In genomic region chr10:68371604-68372003, GRCh38 we compare ENCODE assay signal across 24 cellular contexts.
"Had no signal": no experiment of that assay in that cellular context is flagged by ENCODE, and none has a peak within 500 bp of the region (broad histone marks: within the 10 kb centered on the region; RNA-seq: fewer than 3 reads in every experiment).

No MANE protein-coding gene starts in this region.

- H3K27ac ChIP-seq: colonic mucosa, coronary artery, dorsolateral prefrontal cortex, epithelial cell of prostate, esophagus muscularis mucosa, esophagus squamous epithelium, foreskin keratinocyte, gastrocnemius medialis, gastroesophageal sphincter, heart left ventricle, heart right ventricle, hepatocyte had no signal

- H3K4me3 Mint-ChIP-seq: dendritic cell treated with granulocyte-macrophage colony-stimulating factor and Interleukin-4, amounts not matched to agents 40 ng/mL and 50 ng/mL, for 4 days; effector memory CD8-positive, alpha-beta T cell had no signal

- H3K9me3 ChIP-seq: colonic mucosa, gastrocnemius medialis had no signal

- H3K36me3 ChIP-seq: colonic mucosa had no signal

- H3K9me3 Mint-ChIP-seq: effector memory CD8-positive, alpha-beta T cell had no signal

- H3K4me1 ChIP-seq: colonic mucosa, esophagus muscularis mucosa, esophagus squamous epithelium, foreskin keratinocyte, gastrocnemius medialis, gastroesophageal sphincter, heart left ventricle, heart right ventricle had no signal

- H3K27me3 Mint-ChIP-seq: dendritic cell treated with granulocyte-macrophage colony-stimulating factor and Interleukin-4, amounts not matched to agents 40 ng/mL and 50 ng/mL, for 4 days; effector memory CD8-positive, alpha-beta T cell had no signal

- DNase-seq: colonic mucosa; cortex of kidney; dermis blood vessel endothelial cell; dorsolateral prefrontal cortex; effector CD4-positive, alpha-beta T cell; effector CD8-positive, alpha-beta T cell; effector memory CD4-positive, alpha-beta T cell; effector memory CD8-positive, alpha-beta T cell; erythroblast; esophagus squamous epithelium; foreskin fibroblast; foreskin keratinocyte; foreskin melanocyte; gastrocnemius medialis; glutamatergic neuron; head of caudate nucleus; heart left ventricle; heart right ventricle had no signal

- H3K27ac Mint-ChIP-seq: dendritic cell treated with granulocyte-macrophage colony-stimulating factor and Interleukin-4, amounts not matched to agents 40 ng/mL and 50 ng/mL, for 4 days; effector memory CD8-positive, alpha-beta T cell had no signal

- H3K27me3 ChIP-seq: colonic mucosa, dorsolateral prefrontal cortex, esophagus muscularis mucosa, esophagus squamous epithelium, foreskin keratinocyte, gastrocnemius medialis, gastroesophageal sphincter, heart left ventricle, heart right ventricle, hepatocyte had no signal

- H3K4me3 ChIP-seq: colonic mucosa, coronary artery, dorsolateral prefrontal cortex, esophagus muscularis mucosa, esophagus squamous epithelium, gastrocnemius medialis, gastroesophageal sphincter, heart left ventricle, heart right ventricle, hepatocyte had no signal
